In the genomic region with DNA sequence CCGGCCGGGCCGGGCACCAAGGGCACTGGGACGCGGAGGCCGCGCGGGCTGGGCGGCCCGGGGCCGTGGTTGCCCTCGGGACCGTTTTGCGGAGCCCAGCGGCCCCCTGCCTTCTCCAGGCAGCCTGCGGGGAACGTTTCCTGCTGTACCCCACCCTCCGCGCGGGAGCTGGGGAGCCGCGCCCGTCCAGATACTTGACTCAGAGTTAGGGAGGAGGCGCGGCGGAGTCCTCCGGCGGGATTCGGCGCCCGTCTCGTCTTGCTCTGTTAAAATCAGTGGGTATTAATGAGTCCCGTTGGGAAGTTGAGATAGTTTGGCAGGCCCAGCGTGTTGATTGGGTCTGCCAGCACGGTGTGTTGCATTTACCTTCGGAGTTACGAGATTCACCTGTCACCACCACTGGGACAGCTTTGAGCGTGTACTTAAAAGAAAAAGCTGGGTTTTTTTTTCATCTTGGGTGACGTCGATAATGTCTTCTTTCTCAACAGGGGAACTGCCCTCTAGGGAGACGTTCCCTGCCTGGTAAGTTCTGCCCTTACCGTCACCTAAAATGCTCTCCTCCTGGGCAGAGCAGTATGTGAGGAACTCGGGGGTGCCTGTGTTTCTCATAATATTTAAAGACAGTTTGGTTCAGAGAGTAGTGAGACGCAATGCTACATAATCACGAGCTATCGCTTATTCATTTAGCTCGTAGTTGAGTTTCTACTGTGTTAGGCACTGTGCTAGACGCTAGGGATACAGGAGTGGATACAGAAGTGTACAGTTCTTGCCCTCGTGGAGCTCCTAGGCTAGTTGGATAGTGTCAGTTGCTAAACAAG, we compare ENCODE assay signal across 8 cellular contexts. TPM values are rescaled to one million over a fixed set of nuclear protein-coding genes. Genes with fewer than 3 reads are reported as not detected.
DNase-seq lines count a peak whose midpoint lies in the region; ATAC-seq, FAIRE-seq and TF ChIP-seq lines count a peak whose summit lies in the region.

No MANE protein-coding gene starts in this region.

- no peak for FAIRE-seq in astrocyte (lab: Jason Lieb, UNC)

- peak overlapping the region; percentile 99 for H3K27ac Mint-ChIP-seq in astrocyte (ENCODE audit: unreplicated experiment)

- H3K4me3 ChIP-seq in AG09309 (ENCODE audit: control insufficient read depth, low read depth, low read length) (peak overlapping the region; percentile 62), astrocyte (ENCODE audit: insufficient read depth, low read depth, low read length) (peak overlapping the region; percentile 85), iPS-18c (ENCODE audit: insufficient read depth, low read depth, low read length) (peak overlapping the region; percentile 96)

- no peaks in the 10 kb centered on the region for H3K27me3 Mint-ChIP-seq in astrocyte (ENCODE audit: low read depth, unreplicated experiment)

- H3K36me3 Mint-ChIP-seq in astrocyte (ENCODE audit: low read depth, unreplicated experiment) = no peaks in the 10 kb centered on the region

- H3K27ac ChIP-seq in astrocyte (ENCODE audit: low read depth, low read length) = peak overlapping the region; percentile 88

- H4K20me1 ChIP-seq in astrocyte (ENCODE audit: insufficient read depth, low read length) = peaks cover 51% of the 10 kb centered on the region

- H3K36me3 ChIP-seq in astrocyte (ENCODE audit: insufficient read depth, low read length) = peaks cover 5% of the 10 kb centered on the region

- peaks cover 56% of the 10 kb centered on the region for H3K79me2 ChIP-seq in astrocyte (ENCODE audit: insufficient read depth, low read length)

- TF ChIP-seq CTCF in AG09309 (IDR thresholded peaks at IDR 0.05; ENCODE audit: control insufficient read depth, insufficient read depth, low read depth, low read length, missing control alignments) = no peak
- no peak for TF ChIP-seq CTCF in astrocyte (IDR thresholded peaks at IDR 0.05; ENCODE audit: insufficient read depth, low read depth, low read length)

- H3K4me1 ChIP-seq in astrocyte (ENCODE audit: insufficient read depth, low read length) = peaks cover 14% of the 10 kb centered on the region

- H2AFZ ChIP-seq in astrocyte (ENCODE audit: low read depth, low read length) = peak overlapping the region; percentile 100

- H3K4me3 Mint-ChIP-seq in astrocyte (ENCODE audit: unreplicated experiment) = peak overlapping the region; percentile 100

- H3K4me2 ChIP-seq in astrocyte (ENCODE audit: low read length) = peak overlapping the region; percentile 99

- ATAC-seq in GM19023 (IDR thresholded peaks at IDR 0.05; ENCODE audit: unreplicated experiment) (peak; percentile 41), HG03175 (IDR thresholded peaks at IDR 0.05; ENCODE audit: unreplicated experiment) (peak; percentile 44), SK-N-SH treated with all-trans-retinoic acid at 6 μM for 48 hours (peak; percentile 50)

- DNase-seq in AG09309 (ENCODE audit: low read depth) (no peak), astrocyte (ENCODE audit: low read depth) (peak; percentile 32), NCI-H2029 (lab: John Stamatoyannopoulos, UW) (no peak)
- DNase-seq in stimulated activated CD4-positive, alpha-beta T cell treated with anti-CD3 and anti-CD28 coated beads, Interleukin-12 subunit alpha, Interleukin-12 subunit beta, amount 100 ng/mL, for 4 hours = peak; percentile 43

- H3K4me1 Mint-ChIP-seq in astrocyte (ENCODE audit: low read depth, unreplicated experiment) = peaks cover 32% of the 10 kb centered on the region

- H3K9me3 Mint-ChIP-seq in astrocyte (ENCODE audit: unreplicated experiment) = peaks cover 2% of the 10 kb centered on the region

- no peaks in the 10 kb centered on the region for H3K9me3 ChIP-seq in astrocyte (ENCODE audit: insufficient read depth, low read depth, low read length)
- H3K9me3 ChIP-seq in iPS-18c (ENCODE audit: control insufficient read depth, insufficient read depth, low read length) = no peaks in the 10 kb centered on the region

- H3K9ac ChIP-seq in astrocyte (ENCODE audit: low read length) = peak overlapping the region; percentile 95

- no peaks in the 10 kb centered on the region for H3K27me3 ChIP-seq in astrocyte (ENCODE audit: insufficient read depth, low read length)

TF ChIP-seq in SK-N-SH treated with all-trans-retinoic acid at 6 μM for 48 hours, 23 proteins besides CTCF, POLR2A, EP300 and RAD21:
- no peak for TF ChIP-seq OSR1 (CRISPR knock-in tag; IDR thresholded peaks at IDR 0.05)
- no peak for TF ChIP-seq ARNTL (CRISPR knock-in tag; IDR thresholded peaks at IDR 0.05; ENCODE audit: borderline replicate concordance, low read depth)
- TF ChIP-seq, protein P1, sequence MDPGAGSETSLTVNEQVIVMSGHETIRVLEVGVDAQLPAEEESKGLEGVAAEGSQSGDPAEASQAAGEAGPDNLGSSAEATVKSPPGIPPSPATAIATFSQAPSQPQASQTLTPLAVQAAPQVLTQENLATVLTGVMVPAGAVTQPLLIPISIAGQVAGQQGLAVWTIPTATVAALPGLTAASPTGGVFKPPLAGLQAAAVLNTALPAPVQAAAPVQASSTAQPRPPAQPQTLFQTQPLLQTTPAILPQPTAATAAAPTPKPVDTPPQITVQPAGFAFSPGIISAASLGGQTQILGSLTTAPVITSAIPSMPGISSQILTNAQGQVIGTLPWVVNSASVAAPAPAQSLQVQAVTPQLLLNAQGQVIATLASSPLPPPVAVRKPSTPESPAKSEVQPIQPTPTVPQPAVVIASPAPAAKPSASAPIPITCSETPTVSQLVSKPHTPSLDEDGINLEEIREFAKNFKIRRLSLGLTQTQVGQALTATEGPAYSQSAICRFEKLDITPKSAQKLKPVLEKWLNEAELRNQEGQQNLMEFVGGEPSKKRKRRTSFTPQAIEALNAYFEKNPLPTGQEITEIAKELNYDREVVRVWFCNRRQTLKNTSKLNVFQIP (CRISPR knock-in tag; IDR thresholded peaks at IDR 0.05; ENCODE audit: borderline replicate concordance, low read depth) = no peak
- no peak for TF ChIP-seq BACH2 (CRISPR knock-in tag; IDR thresholded peaks at IDR 0.05; ENCODE audit: borderline replicate concordance)
- TF ChIP-seq PPARA (CRISPR knock-in tag; IDR thresholded peaks at IDR 0.05; ENCODE audit: borderline replicate concordance) = no peak
- no peak for TF ChIP-seq ZNF8 (CRISPR knock-in tag; IDR thresholded peaks at IDR 0.05)
- TF ChIP-seq TSHZ2 (CRISPR knock-in tag; IDR thresholded peaks at IDR 0.05) = no peak
- TF ChIP-seq TOX (CRISPR knock-in tag; IDR thresholded peaks at IDR 0.05; ENCODE audit: borderline replicate concordance) = no peak
- TF ChIP-seq CSDC2 (CRISPR knock-in tag; IDR thresholded peaks at IDR 0.05) = no peak
- no peak for TF ChIP-seq ZFP3 (CRISPR knock-in tag; IDR thresholded peaks at IDR 0.05)
- TF ChIP-seq ZC3H10 (CRISPR knock-in tag; IDR thresholded peaks at IDR 0.05) = no peak

RNA-seq across cellular contexts. Expression of gene DLST, which starts 0.6 kb away (rescaled TPM):
- total RNA-seq in astrocyte = 83.0 and 90.6 TPM in 2 replicates

RNA-seq across cellular contexts. Expression of gene PROX2, which starts 6.4 kb away (rescaled TPM):
- total RNA-seq in astrocyte = not detected in 2 replicates

RNA-seq across cellular contexts. Expression of gene RPS6KL1, which starts 40.7 kb away (rescaled TPM):
- total RNA-seq in astrocyte = 0.70 and 1.7 TPM in 2 replicates

Comparison
In these comparisons a context has a peak if more than half of its experiments do, and no peak if none do; other contexts are left out.
1. DNase-seq: peak in astrocyte (single experiment) and stimulated activated CD4-positive, alpha-beta T cell treated with anti-CD3 and anti-CD28 coated beads, Interleukin-12 subunit alpha, Interleukin-12 subunit beta, amount 100 ng/mL, for 4 hours (single experiment); none in AG09309 (single experiment) and NCI-H2029 (single experiment).
2. Peak in every context shown above with its lines, with median percentiles within 50 percentile points of each other: H3K4me3 ChIP-seq and ATAC-seq.